Comparison of ENCODE assay signal across 1 cellular context in the genomic region with DNA sequence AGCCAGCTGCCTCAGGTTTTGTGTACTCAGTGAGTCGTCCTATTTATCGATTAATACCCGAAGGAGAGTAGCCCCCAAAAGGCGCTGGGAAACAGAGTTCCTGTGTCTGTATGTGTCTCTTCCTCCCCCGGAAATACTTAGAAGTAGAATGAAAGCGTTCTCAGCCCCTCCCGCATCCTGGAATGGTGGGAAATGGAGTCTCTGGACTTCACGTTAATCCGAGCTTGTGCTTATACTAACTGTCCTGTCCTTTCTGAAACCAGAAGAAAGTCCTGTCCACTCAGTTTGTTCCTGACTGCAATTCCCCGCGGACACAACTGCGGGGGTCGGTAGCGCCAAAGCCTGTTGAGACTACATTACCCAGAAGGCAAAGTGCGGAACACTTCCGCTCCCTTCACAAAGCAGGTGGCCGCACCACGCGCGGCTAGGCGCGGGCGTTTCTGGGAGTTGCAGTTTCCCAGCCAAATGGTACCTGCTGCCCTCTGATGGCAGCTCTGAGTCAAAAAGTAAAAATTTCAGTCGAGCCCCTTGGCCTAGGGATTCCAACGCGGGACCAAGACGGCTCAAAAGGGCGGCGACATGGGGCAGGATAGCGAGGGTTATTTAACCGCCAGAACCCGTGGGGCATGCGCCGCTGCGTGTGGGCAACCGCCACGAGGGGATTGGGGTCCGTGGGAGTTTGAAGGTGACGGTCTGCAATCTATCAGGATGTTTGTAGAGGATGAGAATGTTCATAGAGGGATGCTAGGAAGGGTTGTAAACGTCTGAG.
TF ChIP-seq lines count a peak whose summit lies in the region.

No MANE protein-coding gene starts in this region.

TF ChIP-seq in HepG2, 621 proteins besides CTCF, POLR2A, EP300 and RAD21 (continued from another document and continues in another):
- TF ChIP-seq, protein P1, sequence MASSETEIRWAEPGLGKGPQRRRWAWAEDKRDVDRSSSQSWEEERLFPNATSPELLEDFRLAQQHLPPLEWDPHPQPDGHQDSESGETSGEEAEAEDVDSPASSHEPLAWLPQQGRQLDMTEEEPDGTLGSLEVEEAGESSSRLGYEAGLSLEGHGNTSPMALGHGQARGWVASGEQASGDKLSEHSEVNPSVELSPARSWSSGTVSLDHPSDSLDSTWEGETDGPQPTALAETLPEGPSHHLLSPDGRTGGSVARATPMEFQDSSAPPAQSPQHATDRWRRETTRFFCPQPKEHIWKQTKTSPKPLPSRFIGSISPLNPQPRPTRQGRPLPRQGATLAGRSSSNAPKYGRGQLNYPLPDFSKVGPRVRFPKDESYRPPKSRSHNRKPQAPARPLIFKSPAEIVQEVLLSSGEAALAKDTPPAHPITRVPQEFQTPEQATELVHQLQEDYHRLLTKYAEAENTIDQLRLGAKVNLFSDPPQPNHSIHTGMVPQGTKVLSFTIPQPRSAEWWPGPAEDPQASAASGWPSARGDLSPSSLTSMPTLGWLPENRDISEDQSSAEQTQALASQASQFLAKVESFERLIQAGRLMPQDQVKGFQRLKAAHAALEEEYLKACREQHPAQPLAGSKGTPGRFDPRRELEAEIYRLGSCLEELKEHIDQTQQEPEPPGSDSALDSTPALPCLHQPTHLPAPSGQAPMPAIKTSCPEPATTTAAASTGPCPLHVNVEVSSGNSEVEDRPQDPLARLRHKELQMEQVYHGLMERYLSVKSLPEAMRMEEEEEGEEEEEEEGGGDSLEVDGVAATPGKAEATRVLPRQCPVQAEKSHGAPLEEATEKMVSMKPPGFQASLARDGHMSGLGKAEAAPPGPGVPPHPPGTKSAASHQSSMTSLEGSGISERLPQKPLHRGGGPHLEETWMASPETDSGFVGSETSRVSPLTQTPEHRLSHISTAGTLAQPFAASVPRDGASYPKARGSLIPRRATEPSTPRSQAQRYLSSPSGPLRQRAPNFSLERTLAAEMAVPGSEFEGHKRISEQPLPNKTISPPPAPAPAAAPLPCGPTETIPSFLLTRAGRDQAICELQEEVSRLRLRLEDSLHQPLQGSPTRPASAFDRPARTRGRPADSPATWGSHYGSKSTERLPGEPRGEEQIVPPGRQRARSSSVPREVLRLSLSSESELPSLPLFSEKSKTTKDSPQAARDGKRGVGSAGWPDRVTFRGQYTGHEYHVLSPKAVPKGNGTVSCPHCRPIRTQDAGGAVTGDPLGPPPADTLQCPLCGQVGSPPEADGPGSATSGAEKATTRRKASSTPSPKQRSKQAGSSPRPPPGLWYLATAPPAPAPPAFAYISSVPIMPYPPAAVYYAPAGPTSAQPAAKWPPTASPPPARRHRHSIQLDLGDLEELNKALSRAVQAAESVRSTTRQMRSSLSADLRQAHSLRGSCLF (CRISPR knock-in tag; IDR thresholded peaks at IDR 0.05; ENCODE audit: borderline replicate concordance), result no peak
- TF ChIP-seq FOXC1 (CRISPR knock-in tag; IDR thresholded peaks at IDR 0.05; ENCODE audit: borderline replicate concordance), result no peak
- no peak for TF ChIP-seq NR0B2 (CRISPR knock-in tag; IDR thresholded peaks at IDR 0.05)
- TF ChIP-seq GABPB1 (CRISPR knock-in tag; IDR thresholded peaks at IDR 0.05), result peak; percentile 97
- TF ChIP-seq U2AF1 (optimal IDR thresholded peaks at IDR 0.05; ENCODE audit: low read depth, low read length), result no peak
- peak; percentile 97 for TF ChIP-seq HCFC1 (IDR thresholded peaks at IDR 0.05; ENCODE audit: low read depth, low read length)
- no peak for TF ChIP-seq NFATC3 (CRISPR knock-in tag; IDR thresholded peaks at IDR 0.05)
- no peak for TF ChIP-seq ISX (CRISPR knock-in tag; conservative IDR thresholded peaks at IDR 0.05)
- no peak for TF ChIP-seq BHLHE40 (IDR thresholded peaks at IDR 0.05; ENCODE audit: low read length)
- TF ChIP-seq, protein P2, sequence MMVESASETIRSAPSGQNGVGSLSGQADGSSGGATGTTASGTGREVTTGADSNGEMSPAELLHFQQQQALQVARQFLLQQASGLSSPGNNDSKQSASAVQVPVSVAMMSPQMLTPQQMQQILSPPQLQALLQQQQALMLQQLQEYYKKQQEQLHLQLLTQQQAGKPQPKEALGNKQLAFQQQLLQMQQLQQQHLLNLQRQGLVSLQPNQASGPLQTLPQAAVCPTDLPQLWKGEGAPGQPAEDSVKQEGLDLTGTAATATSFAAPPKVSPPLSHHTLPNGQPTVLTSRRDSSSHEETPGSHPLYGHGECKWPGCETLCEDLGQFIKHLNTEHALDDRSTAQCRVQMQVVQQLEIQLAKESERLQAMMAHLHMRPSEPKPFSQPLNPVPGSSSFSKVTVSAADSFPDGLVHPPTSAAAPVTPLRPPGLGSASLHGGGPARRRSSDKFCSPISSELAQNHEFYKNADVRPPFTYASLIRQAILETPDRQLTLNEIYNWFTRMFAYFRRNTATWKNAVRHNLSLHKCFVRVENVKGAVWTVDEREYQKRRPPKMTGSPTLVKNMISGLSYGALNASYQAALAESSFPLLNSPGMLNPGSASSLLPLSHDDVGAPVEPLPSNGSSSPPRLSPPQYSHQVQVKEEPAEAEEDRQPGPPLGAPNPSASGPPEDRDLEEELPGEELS (CRISPR knock-in tag; IDR thresholded peaks at IDR 0.05), result no peak
- TF ChIP-seq DNMT1 (CRISPR knock-in tag; IDR thresholded peaks at IDR 0.05), result no peak
- TF ChIP-seq THAP9 (CRISPR knock-in tag; IDR thresholded peaks at IDR 0.05; ENCODE audit: borderline replicate concordance), result 0 out of 2 replicates have a peak, but pooled peaks have one; percentile 50
- TF ChIP-seq HOXA9 (CRISPR knock-in tag; IDR thresholded peaks at IDR 0.05; ENCODE audit: borderline replicate concordance), result no peak
- no peak for TF ChIP-seq ZNF577 (CRISPR knock-in tag; IDR thresholded peaks at IDR 0.05; ENCODE audit: borderline replicate concordance, low read depth)
- TF ChIP-seq TCF7 (IDR thresholded peaks at IDR 0.05; ENCODE audit: low read depth), result no peak
- TF ChIP-seq ARNT2 (CRISPR knock-in tag; IDR thresholded peaks at IDR 0.05; ENCODE audit: low read depth), result no peak
- TF ChIP-seq HBP1 (CRISPR knock-in tag; IDR thresholded peaks at IDR 0.05; ENCODE audit: low read depth), result no peak
- peak; percentile 30; the same call in 1 of the 2 replicates for TF ChIP-seq JUN (CRISPR knock-in tag; IDR thresholded peaks at IDR 0.05)
- TF ChIP-seq SIX1 (CRISPR knock-in tag; IDR thresholded peaks at IDR 0.05; ENCODE audit: borderline replicate concordance), result no peak
- TF ChIP-seq ZFP90 (CRISPR knock-in tag; IDR thresholded peaks at IDR 0.05; ENCODE audit: borderline replicate concordance), result no peak
- TF ChIP-seq ARID2 (CRISPR knock-in tag; IDR thresholded peaks at IDR 0.05; ENCODE audit: borderline replicate concordance), result no peak
- TF ChIP-seq, protein P3, sequence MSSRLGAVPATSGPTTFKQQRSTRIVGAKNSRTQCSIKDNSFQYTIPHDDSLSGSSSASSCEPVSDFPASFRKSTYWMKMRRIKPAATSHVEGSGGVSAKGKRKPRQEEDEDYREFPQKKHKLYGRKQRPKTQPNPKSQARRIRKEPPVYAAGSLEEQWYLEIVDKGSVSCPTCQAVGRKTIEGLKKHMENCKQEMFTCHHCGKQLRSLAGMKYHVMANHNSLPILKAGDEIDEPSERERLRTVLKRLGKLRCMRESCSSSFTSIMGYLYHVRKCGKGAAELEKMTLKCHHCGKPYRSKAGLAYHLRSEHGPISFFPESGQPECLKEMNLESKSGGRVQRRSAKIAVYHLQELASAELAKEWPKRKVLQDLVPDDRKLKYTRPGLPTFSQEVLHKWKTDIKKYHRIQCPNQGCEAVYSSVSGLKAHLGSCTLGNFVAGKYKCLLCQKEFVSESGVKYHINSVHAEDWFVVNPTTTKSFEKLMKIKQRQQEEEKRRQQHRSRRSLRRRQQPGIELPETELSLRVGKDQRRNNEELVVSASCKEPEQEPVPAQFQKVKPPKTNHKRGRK (CRISPR knock-in tag; IDR thresholded peaks at IDR 0.05), result no peak
- no peak for TF ChIP-seq ZNF670 (CRISPR knock-in tag; IDR thresholded peaks at IDR 0.05; ENCODE audit: borderline replicate concordance)
- TF ChIP-seq RARA (CRISPR knock-in tag; IDR thresholded peaks at IDR 0.05), result no peak
- TF ChIP-seq, protein P4, sequence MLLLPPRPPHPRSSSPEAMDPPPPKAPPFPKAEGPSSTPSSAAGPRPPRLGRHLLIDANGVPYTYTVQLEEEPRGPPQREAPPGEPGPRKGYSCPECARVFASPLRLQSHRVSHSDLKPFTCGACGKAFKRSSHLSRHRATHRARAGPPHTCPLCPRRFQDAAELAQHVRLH (CRISPR knock-in tag; IDR thresholded peaks at IDR 0.05; ENCODE audit: borderline replicate concordance, low read depth), result no peak; the same call in 1 of the 2 replicates
- no peak for TF ChIP-seq ZNF589 (CRISPR knock-in tag; conservative IDR thresholded peaks at IDR 0.05)
- peak; percentile 84; the same call in 1 of the 2 replicates for TF ChIP-seq ZNF501 (CRISPR knock-in tag; IDR thresholded peaks at IDR 0.05)
- TF ChIP-seq ZNF317 (CRISPR knock-in tag; IDR thresholded peaks at IDR 0.05), result no peak
- TF ChIP-seq HNRNPH1 (optimal IDR thresholded peaks at IDR 0.05; ENCODE audit: low read depth, low read length), result no peak
- TF ChIP-seq ZBTB20 (CRISPR knock-in tag; IDR thresholded peaks at IDR 0.05; ENCODE audit: borderline replicate concordance, low read depth), result no peak
- peak; percentile 38 for TF ChIP-seq ZEB1 (IDR thresholded peaks at IDR 0.05; ENCODE audit: insufficient replicate concordance, low read depth)
- TF ChIP-seq SOX6 (IDR thresholded peaks at IDR 0.05), result no peak
- TF ChIP-seq SOX6 (CRISPR knock-in tag; IDR thresholded peaks at IDR 0.05), result peak; percentile 55; the same call in 1 of the 2 replicates
- TF ChIP-seq NCOA2 (CRISPR knock-in tag; IDR thresholded peaks at IDR 0.05), result peak; percentile 38; the same call in 1 of the 2 replicates
- TF ChIP-seq ZNF513 (CRISPR knock-in tag; conservative IDR thresholded peaks at IDR 0.05), result no peak
- peak; percentile 3 for TF ChIP-seq ZFP36 (IDR thresholded peaks at IDR 0.05; ENCODE audit: borderline replicate concordance, low read depth, low read length, partially characterized antibody)
- TF ChIP-seq, protein P5, sequence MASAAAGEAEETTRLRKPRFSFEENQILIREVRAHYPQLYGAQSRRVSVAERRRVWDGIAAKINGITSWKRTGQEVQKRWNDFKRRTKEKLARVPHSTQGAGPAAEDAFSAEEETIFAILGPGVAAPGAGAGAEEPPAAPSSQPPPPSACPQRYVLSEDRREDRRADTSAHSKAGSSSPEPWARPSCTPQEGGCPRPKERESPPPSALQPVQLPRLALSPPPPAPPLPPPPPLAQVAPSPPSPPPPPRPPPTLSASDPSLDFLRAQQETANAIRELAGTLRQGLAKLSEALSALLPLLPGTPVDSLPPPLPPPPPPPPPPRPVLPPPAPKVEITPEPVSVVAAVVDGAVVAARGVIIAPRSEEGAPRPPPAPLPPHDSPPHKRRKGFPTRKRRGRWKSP (CRISPR knock-in tag; IDR thresholded peaks at IDR 0.05), result peak; percentile 75; the same call in 1 of the 2 replicates
- no peak for TF ChIP-seq ARID3A (IDR thresholded peaks at IDR 0.05; ENCODE audit: low read depth, low read length)
- peak; percentile 19; the same call in 1 of the 2 replicates for TF ChIP-seq CCDC6 (CRISPR knock-in tag; IDR thresholded peaks at IDR 0.05)
